In genomic region chr7:139035588-139036353, GRCh38 we compare ENCODE assay signal across 8 cellular contexts. TPM values are rescaled to one million over a fixed set of nuclear protein-coding genes. Genes with fewer than 3 reads are reported as not detected.
A peak's percentile ranks its signal among the peaks of the same experiment; 100 is the strongest.
DNase-seq lines count a peak whose midpoint lies in the region; ATAC-seq and TF ChIP-seq lines count a peak whose summit lies in the region.

A gene with protein sequence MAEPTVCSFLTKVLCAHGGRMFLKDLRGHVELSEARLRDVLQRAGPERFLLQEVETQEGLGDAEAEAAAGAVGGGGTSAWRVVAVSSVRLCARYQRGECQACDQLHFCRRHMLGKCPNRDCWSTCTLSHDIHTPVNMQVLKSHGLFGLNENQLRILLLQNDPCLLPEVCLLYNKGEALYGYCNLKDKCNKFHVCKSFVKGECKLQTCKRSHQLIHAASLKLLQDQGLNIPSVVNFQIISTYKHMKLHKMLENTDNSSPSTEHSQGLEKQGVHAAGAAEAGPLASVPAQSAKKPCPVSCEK (minus strand): TSS chr7:139036042. CDS start chr7:139036017, 25 bp downstream.

- TF ChIP-seq EP300 in SK-N-SH (IDR thresholded peaks at IDR 0.05; ENCODE audit: borderline replicate concordance in 1 of 2, low read depth in 1 of 2, low read length in 1 of 2), result peak in 1 of 2 experiments; percentile 5; a peak in 1 of 4 replicates

- H3K4me2 ChIP-seq in KMS-11 (no peak within 1 kb of the TSS), SK-N-SH (peak within 1 kb of the TSS; percentile 87)

- ATAC-seq in GM21786 (IDR thresholded peaks at IDR 0.05; ENCODE audit: unreplicated experiment), result peak; percentile 82
- peak; percentile 96 for ATAC-seq in right cardiac atrium
- ATAC-seq in sciatic nerve, result peak; percentile 93

- CTCF ChIA-PET in SK-N-SH (lab: Yijun Ruan, JAX), result interaction anchor here (0.7 to 8.7 kb wide), 12 partner anchors 10 to 202 kb away, joined by 3 to 64 read pairs (median 4); no protein-coding TSS in a partner anchor

- H3K4me1 ChIP-seq in KMS-11 (ENCODE audit: low read depth, poor library complexity, severe bottlenecking) (no peaks in the 10 kb centered on the region), SK-N-SH (ENCODE audit: control insufficient read depth in 1 of 2, insufficient read depth in 2 of 2, low read depth in 1 of 2, low read length in 1 of 2) (peaks cover 9 to 20% of the 10 kb centered on the region in 2 experiments; a peak in 3 of 4 replicates), ascending aorta (peaks cover 0 to 9% of the 10 kb centered on the region in 2 donors), right cardiac atrium (ENCODE audit: control insufficient read depth, insufficient read depth, low read length) (no peaks in the 10 kb centered on the region)

- H3K9ac ChIP-seq in KMS-11 (peak within 1 kb of the TSS; percentile 40; the same call in 1 of the 2 replicates), SK-N-SH (peak within 1 kb of the TSS; percentile 84)

- H3K27ac ChIP-seq in KMS-11, result no peak within 1 kb of the TSS
- peak within 1 kb of the TSS; percentile 54 to 87 for H3K27ac ChIP-seq in SK-N-SH (ENCODE audit: low read depth in 2 of 2, low read length in 1 of 2)
- H3K27ac ChIP-seq in ascending aorta, result peak within 1 kb of the TSS; percentile 50 to 58
- H3K27ac ChIP-seq in right cardiac atrium (ENCODE audit: low read length), result peak within 1 kb of the TSS; percentile 6

- no peaks in the 10 kb centered on the region for H3K27me3 ChIP-seq in KMS-11 (ENCODE audit: insufficient read depth, low read depth)
- H3K27me3 ChIP-seq in SK-N-SH (ENCODE audit: insufficient read depth), result no peaks in the 10 kb centered on the region
- no peaks in the 10 kb centered on the region for H3K27me3 ChIP-seq in ascending aorta
- H3K27me3 ChIP-seq in right cardiac atrium (ENCODE audit: control insufficient read depth, insufficient read depth), result no peaks in the 10 kb centered on the region

- H3K9me3 ChIP-seq in SK-N-SH, result no peaks in the 10 kb centered on the region
- no peaks in the 10 kb centered on the region for H3K9me3 ChIP-seq in ascending aorta
- H3K9me3 ChIP-seq in right cardiac atrium (ENCODE audit: control insufficient read depth, low read length), result no peaks in the 10 kb centered on the region

- TF ChIP-seq RAD21 in SK-N-SH (IDR thresholded peaks at IDR 0.05; ENCODE audit: low read length), result no peak

- H3K79me2 ChIP-seq in KMS-11 (ENCODE audit: insufficient read depth, low read depth) (no peaks in the 10 kb centered on the region), SK-N-SH (ENCODE audit: insufficient read depth) (peaks cover 51% of the 10 kb centered on the region)

- TF ChIP-seq CTCF in KMS-11 (conservative IDR thresholded peaks at IDR 0.05; ENCODE audit: low read depth, low read length), result no peak
- no peak for TF ChIP-seq CTCF in SK-N-SH (IDR thresholded peaks at IDR 0.05)
- no peak for TF ChIP-seq CTCF in ascending aorta (IDR thresholded peaks at IDR 0.05)

- H2AFZ ChIP-seq in KMS-11 (ENCODE audit: low read depth) (peak within 1 kb of the TSS; percentile 25; the same call in 1 of the 2 replicates), SK-N-SH (ENCODE audit: low read depth) (peak within 1 kb of the TSS; percentile 93)

- DNase-seq in GM04503 (ENCODE audit: low read depth), result peak; percentile 22
- peak; percentile 99 for DNase-seq in SK-N-SH
- DNase-seq in ascending aorta (ENCODE audit: low spot score in 2 of 2), result peak in 1 of 2 donors; percentile 67
- DNase-seq in right cardiac atrium, result peak; percentile 71 to 90 (median 89)
- DNase-seq in sciatic nerve (ENCODE audit: low spot score), result peak; percentile 84
- no peak for DNase-seq in superior temporal gyrus (ENCODE audit: extremely low spot score)

- H3F3A ChIP-seq in SK-N-SH (replicated peaks; ENCODE audit: insufficient read depth), result peaks cover 2% of the 10 kb centered on the region

- intact Hi-C loops in ascending aorta (cut with DNase I) (no loop called here), right cardiac atrium (cut with DNase I) (no loop called here), sciatic nerve (cut with DNase I) (no loop called here)

- no peaks in the 10 kb centered on the region for H3K36me3 ChIP-seq in KMS-11 (ENCODE audit: insufficient read depth)
- peaks cover 21 to 33% of the 10 kb centered on the region in 2 experiments for H3K36me3 ChIP-seq in SK-N-SH (replicated peaks in 1 of 2; ENCODE audit: control insufficient read depth in 1 of 2, insufficient read depth in 2 of 2, low read length in 1 of 2)
- peaks cover 4% of the 10 kb centered on the region in 2 donors for H3K36me3 ChIP-seq in ascending aorta

- WGBS in SK-N-SH (ENCODE audit: low lambda C conversion rate), result 12% methylated on average over 9 of the region's 81 CpGs
- WGBS in right cardiac atrium, result 1% methylated on average over 81 of the region's 81 CpGs

- no peak within 1 kb of the TSS for H3K4me3 ChIP-seq in KMS-11 (IDR thresholded peaks at IDR 0.05; ENCODE audit: insufficient read depth, low read depth, low read length)
- H3K4me3 ChIP-seq in SK-N-SH (ENCODE audit: low read depth in 2 of 2, low read length in 1 of 2), result peak within 1 kb of the TSS; percentile 69 to 86
- H3K4me3 ChIP-seq in ascending aorta, result peak within 1 kb of the TSS; percentile 63 to 94
- peak within 1 kb of the TSS; percentile 37 for H3K4me3 ChIP-seq in right cardiac atrium (ENCODE audit: low read length)

- no peaks in the 10 kb centered on the region for H4K20me1 ChIP-seq in KMS-11 (ENCODE audit: insufficient read depth)
- H4K20me1 ChIP-seq in SK-N-SH (ENCODE audit: insufficient read depth), result peaks cover 4% of the 10 kb centered on the region; the same call in 1 of the 2 replicates

- POLR2A ChIA-PET in SK-N-SH (lab: Yijun Ruan, JAX), result interaction anchor here (1.0 to 1.4 kb wide), 3 partner anchors 19 to 100 kb away, joined by 3 to 5 read pairs (median 5); no protein-coding TSS in a partner anchor

- no peaks in the 10 kb centered on the region for H3K9me2 ChIP-seq in SK-N-SH

TF ChIP-seq in SK-N-SH, 30 proteins besides CTCF, POLR2A, EP300 and RAD21 (continues in another document):
- TF ChIP-seq TEAD4 (IDR thresholded peaks at IDR 0.05; ENCODE audit: borderline replicate concordance, insufficient read depth), result no peak
- TF ChIP-seq FOXM1 (IDR thresholded peaks at IDR 0.05; ENCODE audit: low read depth), result no peak
- peak; percentile 94 for TF ChIP-seq MXI1 (IDR thresholded peaks at IDR 0.05; ENCODE audit: low read depth, low read length)
- no peak for TF ChIP-seq USF1 (IDR thresholded peaks at IDR 0.05; ENCODE audit: borderline replicate concordance, low read depth)
- no peak for TF ChIP-seq JUND (IDR thresholded peaks at IDR 0.05)
- TF ChIP-seq SMC3 (IDR thresholded peaks at IDR 0.05; ENCODE audit: low read depth, low read length), result no peak
- no peak; the same call in 1 of the 2 replicates for TF ChIP-seq NFIC (IDR thresholded peaks at IDR 0.05; ENCODE audit: borderline replicate concordance)
- TF ChIP-seq MEF2A (IDR thresholded peaks at IDR 0.05; ENCODE audit: borderline replicate concordance, low read depth), result no peak
- peak; percentile 44 for TF ChIP-seq CHD2 (IDR thresholded peaks at IDR 0.05; ENCODE audit: low read length, partially characterized antibody)
- peak; percentile 93 for TF ChIP-seq POLR2AphosphoS5 (IDR thresholded peaks at IDR 0.05; ENCODE audit: low read depth, low read length)
- TF ChIP-seq, protein P1, sequence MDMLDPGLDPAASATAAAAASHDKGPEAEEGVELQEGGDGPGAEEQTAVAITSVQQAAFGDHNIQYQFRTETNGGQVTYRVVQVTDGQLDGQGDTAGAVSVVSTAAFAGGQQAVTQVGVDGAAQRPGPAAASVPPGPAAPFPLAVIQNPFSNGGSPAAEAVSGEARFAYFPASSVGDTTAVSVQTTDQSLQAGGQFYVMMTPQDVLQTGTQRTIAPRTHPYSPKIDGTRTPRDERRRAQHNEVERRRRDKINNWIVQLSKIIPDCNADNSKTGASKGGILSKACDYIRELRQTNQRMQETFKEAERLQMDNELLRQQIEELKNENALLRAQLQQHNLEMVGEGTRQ (IDR thresholded peaks at IDR 0.05; ENCODE audit: borderline replicate concordance, low read depth, low read length), result no peak
- no peak for TF ChIP-seq FOSL2 (IDR thresholded peaks at IDR 0.05; ENCODE audit: borderline replicate concordance, low read depth)
- peak; percentile 88 for TF ChIP-seq YY1 (IDR thresholded peaks at IDR 0.05; ENCODE audit: low read depth)
- TF ChIP-seq RXRA (IDR thresholded peaks at IDR 0.05; ENCODE audit: borderline replicate concordance, low read depth), result no peak
- no peak for TF ChIP-seq ELF1 (IDR thresholded peaks at IDR 0.05)
- TF ChIP-seq, protein P2, sequence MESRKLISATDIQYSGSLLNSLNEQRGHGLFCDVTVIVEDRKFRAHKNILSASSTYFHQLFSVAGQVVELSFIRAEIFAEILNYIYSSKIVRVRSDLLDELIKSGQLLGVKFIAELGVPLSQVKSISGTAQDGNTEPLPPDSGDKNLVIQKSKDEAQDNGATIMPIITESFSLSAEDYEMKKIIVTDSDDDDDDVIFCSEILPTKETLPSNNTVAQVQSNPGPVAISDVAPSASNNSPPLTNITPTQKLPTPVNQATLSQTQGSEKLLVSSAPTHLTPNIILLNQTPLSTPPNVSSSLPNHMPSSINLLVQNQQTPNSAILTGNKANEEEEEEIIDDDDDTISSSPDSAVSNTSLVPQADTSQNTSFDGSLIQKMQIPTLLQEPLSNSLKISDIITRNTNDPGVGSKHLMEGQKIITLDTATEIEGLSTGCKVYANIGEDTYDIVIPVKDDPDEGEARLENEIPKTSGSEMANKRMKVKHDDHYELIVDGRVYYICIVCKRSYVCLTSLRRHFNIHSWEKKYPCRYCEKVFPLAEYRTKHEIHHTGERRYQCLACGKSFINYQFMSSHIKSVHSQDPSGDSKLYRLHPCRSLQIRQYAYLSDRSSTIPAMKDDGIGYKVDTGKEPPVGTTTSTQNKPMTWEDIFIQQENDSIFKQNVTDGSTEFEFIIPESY (IDR thresholded peaks at IDR 0.05; ENCODE audit: borderline replicate concordance, low read depth), result no peak

RNA-seq across cellular contexts. Expression of the gene that starts here (rescaled TPM):
- 9.7 and 14.5 TPM in 2 replicates for polyA plus RNA-seq in SK-N-SH (2012; rRNA removed)
- polyA plus RNA-seq in SK-N-SH (2012; cell fraction: cytosol; rRNA removed), result 9.1 and 10.8 TPM in 2 replicates
- polyA plus RNA-seq in SK-N-SH (2012; cell fraction: nucleus; rRNA removed), result 27.2 TPM in 2 replicates
- total RNA-seq in ascending aorta, result 29.1 TPM
- total RNA-seq in right cardiac atrium, result 1 to 10 TPM; 4.4 to 5.5 (median 5.3) TPM
- polyA plus RNA-seq in right cardiac atrium, result 0.86 TPM
- total RNA-seq in sciatic nerve, result 19.7 TPM
